13 cellular contexts compared by ENCODE assay signal in genomic region chr1:15916916-15917315, GRCh38. TPM values are rescaled to one million over a fixed set of nuclear protein-coding genes. Genes with fewer than 3 reads are reported as not detected.
DNase-seq lines count a peak whose midpoint lies in the region; ATAC-seq and TF ChIP-seq lines count a peak whose summit lies in the region.
"Had no signal": no experiment of that assay in that cellular context is flagged by ENCODE, and none has a peak within 500 bp of the region (broad histone marks: within the 10 kb centered on the region; RNA-seq: fewer than 3 reads in every experiment).

No MANE protein-coding gene starts in this region.

- no peaks in the 10 kb centered on the region for H3K27me3 Mint-ChIP-seq in CD8-positive, alpha-beta T cell (ENCODE audit: low read depth)
- H3K27me3 Mint-ChIP-seq in activated CD8-positive, alpha-beta T cell treated with anti-CD3 and anti-CD28 coated beads, Interleukin-2, amount 10 ng/mL, durations not matched to agents 7 days and 5 days (ENCODE audit: low read depth) = no peaks in the 10 kb centered on the region

- H3K36me3 Mint-ChIP-seq in CD8-positive, alpha-beta T cell = peaks cover 69% of the 10 kb centered on the region
- H3K36me3 Mint-ChIP-seq in activated CD8-positive, alpha-beta T cell treated with anti-CD3 and anti-CD28 coated beads, Interleukin-2, amount 10 ng/mL, durations not matched to agents 7 days and 5 days (ENCODE audit: low read depth) = peaks cover 69% of the 10 kb centered on the region

- H3K36me3 ChIP-seq in A673 (ENCODE audit: insufficient read depth, low read length, poor library complexity, severe bottlenecking) (peaks cover 45% of the 10 kb centered on the region), left lung (peaks cover 0 to 74% of the 10 kb centered on the region in 2 donors)
- H3K36me3 ChIP-seq in CD8-positive, alpha-beta T cell (ENCODE audit: insufficient read depth, low read length) = peaks cover 14% of the 10 kb centered on the region

- no peaks in the 10 kb centered on the region for H3K9me3 ChIP-seq in A673 (ENCODE audit: low read depth, low read length, poor library complexity, severe bottlenecking)
- no peaks in the 10 kb centered on the region for H3K9me3 ChIP-seq in CD8-positive, alpha-beta T cell (ENCODE audit: low read length)
- H3K9me3 ChIP-seq in left lung = no peaks in the 10 kb centered on the region

- DNase-seq in A673 (ENCODE audit: low spot score) (peak; percentile 27), left lung (no peak), HT-29 (ENCODE audit: low spot score) (no peak), posterior cingulate gyrus (no peak), cortex of kidney (lab: John Stamatoyannopoulos, UW) (no peak)
- DNase-seq in CD8-positive, alpha-beta T cell = no peak
- no peak for DNase-seq in activated CD8-positive, alpha-beta T cell treated with anti-CD3 and anti-CD28 coated beads, Interleukin-2, amount 10 ng/mL, durations not matched to agents 7 days and 5 days
- DNase-seq: activated T-cell treated with anti-CD3 and anti-CD28 coated beads, Interleukin-2, amount 50 U/mL, for 4 hours; Kasumi-1; NCI-H2081 treated with DMSO at 0.1 percent for 48 hours; stimulated activated CD4-positive, alpha-beta T cell treated with anti-CD3 and anti-CD28 coated beads, Interleukin-1b, Interleukin-23, amount 100 ng/mL, for 48 hours; stimulated activated naive CD4-positive, alpha-beta T cell treated with Interleukin-2 at 50 U/mL for 16 hours had no signal

- no peaks in the 10 kb centered on the region for H3K9me3 Mint-ChIP-seq in CD8-positive, alpha-beta T cell
- H3K9me3 Mint-ChIP-seq in activated CD8-positive, alpha-beta T cell treated with anti-CD3 and anti-CD28 coated beads, Interleukin-2, amount 10 ng/mL, durations not matched to agents 7 days and 5 days (ENCODE audit: insufficient read depth) = no peaks in the 10 kb centered on the region
- H3K9me3 Mint-ChIP-seq: activated T-cell treated with anti-CD3 and anti-CD28 coated beads, Interleukin-2, amount 50 U/mL, for 4 hours had no signal

- peaks cover 37% of the 10 kb centered on the region for H3K4me1 Mint-ChIP-seq in CD8-positive, alpha-beta T cell (ENCODE audit: low read depth)
- H3K4me1 Mint-ChIP-seq in activated CD8-positive, alpha-beta T cell treated with anti-CD3 and anti-CD28 coated beads, Interleukin-2, amount 10 ng/mL, durations not matched to agents 7 days and 5 days (ENCODE audit: low read depth) = peaks cover 41% of the 10 kb centered on the region

- no peaks in the 10 kb centered on the region for H3K27me3 ChIP-seq in A673 (replicated peaks; ENCODE audit: insufficient read depth, low read depth, low read length, poor library complexity)
- H3K27me3 ChIP-seq in CD8-positive, alpha-beta T cell (ENCODE audit: insufficient read depth, low read length) = no peaks in the 10 kb centered on the region
- no peaks in the 10 kb centered on the region for H3K27me3 ChIP-seq in left lung

- H3K4me1 ChIP-seq in A673 (ENCODE audit: insufficient read depth, low read length, poor library complexity, severe bottlenecking) (peaks cover 38% of the 10 kb centered on the region), left lung (peaks cover 0 to 13% of the 10 kb centered on the region in 2 donors)
- peaks cover 23% of the 10 kb centered on the region for H3K4me1 ChIP-seq in CD8-positive, alpha-beta T cell (ENCODE audit: insufficient read depth, low read length)

- CTCF ChIA-PET in A673 (lab: Charles Lee) = no interaction called here
- CTCF ChIA-PET in CD8-positive, alpha-beta T cell (lab: Charles Lee) = interaction anchor here (0.9 to 1.4 kb wide), 2 partner anchors 78 to 102 kb away, joined by 3 to 5 read pairs; no protein-coding TSS in a partner anchor
- CTCF ChIA-PET in activated CD8-positive, alpha-beta T cell treated with anti-CD3 and anti-CD28 coated beads, Interleukin-2, amount 10 ng/mL, durations not matched to agents 7 days and 5 days (lab: Charles Lee) = interaction anchor here (0.7 to 2.2 kb wide), 2 partner anchors 47 to 102 kb away, joined by 3 to 11 read pairs; no protein-coding TSS in a partner anchor

- H3K4me3 ChIP-seq in A673 (ENCODE audit: low read depth, low read length, poor library complexity, severe bottlenecking) (no peak overlapping the region), left lung (no peak overlapping the region)
- no peak overlapping the region for H3K4me3 ChIP-seq in CD8-positive, alpha-beta T cell (ENCODE audit: low read depth, low read length)

- H3K4me3 Mint-ChIP-seq in CD8-positive, alpha-beta T cell = peak overlapping the region; percentile 52
- H3K4me3 Mint-ChIP-seq in activated CD8-positive, alpha-beta T cell treated with anti-CD3 and anti-CD28 coated beads, Interleukin-2, amount 10 ng/mL, durations not matched to agents 7 days and 5 days = peak overlapping the region; percentile 43

- POLR2A ChIA-PET in A673 (lab: Charles Lee; ENCODE audit: low non-redundant PET) = interaction anchor here (0.6 kb wide), 2 partner anchors 68 kb away, joined by 3 to 4 read pairs; no protein-coding TSS in a partner anchor
- POLR2A ChIA-PET in CD8-positive, alpha-beta T cell (lab: Charles Lee) = interaction anchor here (2.1 kb wide), 1 partner anchor 83 kb away, joined by 7 read pairs; no protein-coding TSS in a partner anchor
- POLR2A ChIA-PET in activated CD8-positive, alpha-beta T cell treated with anti-CD3 and anti-CD28 coated beads, Interleukin-2, amount 10 ng/mL, durations not matched to agents 7 days and 5 days (lab: Charles Lee) = interaction anchor here (0.6 to 1.2 kb wide), 2 partner anchors 20 to 84 kb away, joined by 3 read pairs; no protein-coding TSS in a partner anchor

- intact Hi-C loops in A673 (cut with micrococcal nuclease; ENCODE audit: unreplicated experiment) (no loop called here), left lung (cut with DNase I) (no loop called here), posterior cingulate gyrus (cut with DNase I) (no loop called here)
- intact Hi-C loops in CD8-positive, alpha-beta T cell (cut with DNase I, micrococcal nuclease) = loop anchor here (2.0 to 5.0 kb wide), 4 partner anchors 58 to 100 kb away; partner anchors contain the start of gene SPEN (in 1 of the 2)

- ATAC-seq in CD8-positive, alpha-beta T cell = no peak
- ATAC-seq in activated CD8-positive, alpha-beta T cell treated with anti-CD3 and anti-CD28 coated beads, Interleukin-2, amount 10 ng/mL, durations not matched to agents 7 days and 5 days = no peak
- peak; percentile 66 for ATAC-seq in left lung
- no peak for ATAC-seq in HG02642 (IDR thresholded peaks at IDR 0.05; ENCODE audit: poor library complexity, unreplicated experiment)

- BruUV-seq in A673 (replicated peaks; lab: Mats Ljungman, UMichigan) = no TSS peak

- no peak for TF ChIP-seq CTCF in A673 (conservative IDR thresholded peaks at IDR 0.05; ENCODE audit: low read depth, low read length)
- no peak for TF ChIP-seq CTCF in CD8-positive, alpha-beta T cell (IDR thresholded peaks at IDR 0.05)
- TF ChIP-seq CTCF in left lung (IDR thresholded peaks at IDR 0.05) = no peak

- H3K27ac ChIP-seq in A673 (ENCODE audit: low read depth, low read length, poor library complexity, severe bottlenecking) = peak overlapping the region; percentile 61
- no peak overlapping the region for H3K27ac ChIP-seq in CD8-positive, alpha-beta T cell (ENCODE audit: low read depth, low read length)
- no peak overlapping the region for H3K27ac ChIP-seq in left lung

- peak overlapping the region; percentile 83 for H3K27ac Mint-ChIP-seq in CD8-positive, alpha-beta T cell
- H3K27ac Mint-ChIP-seq in activated CD8-positive, alpha-beta T cell treated with anti-CD3 and anti-CD28 coated beads, Interleukin-2, amount 10 ng/mL, durations not matched to agents 7 days and 5 days = peak overlapping the region; percentile 66

RNA-seq across cellular contexts. Expression of gene ZBTB17, which starts 59.0 kb away (rescaled TPM):
- total RNA-seq in A673 (2021) (50.1 and 50.3 TPM in 2 replicates), left lung (10 to 100 TPM; 31.2 to 39.9 TPM)
- total RNA-seq in CD8-positive, alpha-beta T cell = 100 to 1,000 TPM; 106 to 115 TPM
- 10 to 100 TPM; 32.3 to 33.3 TPM for total RNA-seq in activated CD8-positive, alpha-beta T cell treated with anti-CD3 and anti-CD28 coated beads, Interleukin-2, amount 10 ng/mL, durations not matched to agents 7 days and 5 days
- 44.1 and 45.5 TPM in 2 replicates for total RNA-seq in HT-29 (2014; rRNA removed; shearing (Covaris generic))

Comparison
In these comparisons a context has a peak if more than half of its experiments do, and no peak if none do; other contexts are left out.
1. intact Hi-C loops: an anchor here in CD8-positive, alpha-beta T cell (2.0 to 5.0 kb wide); none called in A673, left lung and posterior cingulate gyrus.